ENCODE assay signal across 22 cellular contexts in the genomic region with DNA sequence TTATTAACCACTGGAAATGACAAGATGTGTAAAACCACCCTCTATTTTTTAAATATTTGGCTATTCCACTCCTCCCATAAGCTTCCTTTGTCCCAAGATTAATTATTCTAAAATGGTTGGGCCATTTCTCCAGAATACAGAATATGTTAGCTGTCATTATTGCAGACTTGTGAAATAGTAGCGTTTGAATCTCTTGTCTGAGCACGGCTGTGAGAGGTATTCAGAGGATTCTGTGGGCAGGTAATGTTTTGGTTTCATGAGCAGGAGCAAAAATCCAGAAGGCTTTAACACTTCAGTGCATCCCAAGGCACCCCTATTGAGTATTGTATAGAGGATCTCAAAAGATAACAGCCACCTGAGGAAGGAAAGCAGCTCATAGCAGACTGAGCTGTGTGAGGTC.
DNase-seq lines count a peak whose midpoint lies in the region; ATAC-seq, FAIRE-seq and TF ChIP-seq lines count a peak whose summit lies in the region.
"Had no signal": no experiment of that assay in that cellular context is flagged by ENCODE, and none has a peak within 500 bp of the region (broad histone marks: within the 10 kb centered on the region; RNA-seq: fewer than 3 reads in every experiment).

No MANE protein-coding gene starts in this region.

- no peak for DNase-seq in A549 (ENCODE audit: low read depth in 1 of 2, low spot score in 1 of 2)
- DNase-seq in RCC 7860 (ENCODE audit: low spot score), result peak; percentile 22
- peak; percentile 58 for DNase-seq in glomerular visceral epithelial cell (ENCODE audit: extremely low spot score)
- DNase-seq in mesenchymal stem cell, result no peak
- no peak for DNase-seq in left colon
- no peak for DNase-seq in DMS 273 (lab: John Stamatoyannopoulos, UW; ENCODE audit: unreplicated experiment)
- DNase-seq in T-helper 2 cell treated with Interferon-gamma antibody and Interleukin-4, amounts not matched to agents 5 μg/mL and 100 μg/mL, for 36 hours (ENCODE audit: low spot score), result no peak
- DNase-seq: C1 segment of cervical spinal cord; Caco-2; CD4-positive, alpha-beta memory T cell; DMS 273 treated with DMSO at 0.1 percent for 48 hours; DMS79; EL; GDM1; GM23248; H9 had no signal

- H2AFZ ChIP-seq in mesenchymal stem cell (ENCODE audit: low read depth, low read length), result no peak overlapping the region
- H2AFZ ChIP-seq: GM23248 had no signal

- H2AK5ac ChIP-seq in mesenchymal stem cell (ENCODE audit: low read length, severe bottlenecking), result peak overlapping the region; percentile 7

- no peak overlapping the region for H3K9ac ChIP-seq in mesenchymal stem cell (ENCODE audit: low read length)
- H3K9ac ChIP-seq: GM23248 had no signal

- no peak overlapping the region for H3K4me2 ChIP-seq in A549
- H3K4me2 ChIP-seq in mesenchymal stem cell (ENCODE audit: low read length, poor library complexity, severe bottlenecking), result no peak overlapping the region

- peak; percentile 65 for FAIRE-seq in A549 (lab: Jason Lieb, UNC)
- no peak for FAIRE-seq in RCC 7860 (lab: Jason Lieb, UNC)
- FAIRE-seq: A204.1, GM12878, GM19239 had no signal

- peaks cover 23% of the 10 kb centered on the region; the same call in 2 of the 3 replicates for H3K9me3 ChIP-seq in A549
- H3K9me3 ChIP-seq in mesenchymal stem cell (ENCODE audit: control insufficient read depth, low read length), result peaks cover 11% of the 10 kb centered on the region
- H3K9me3 ChIP-seq in gastroesophageal sphincter, result peaks cover 0 to 14% (median 0%) of the 10 kb centered on the region in 3 donors

- POLR2A ChIA-PET in A549 (lab: Yijun Ruan, JAX), result no interaction called here

- no peaks in the 10 kb centered on the region for H3K36me3 Mint-ChIP-seq in T-helper 2 cell treated with Interferon-gamma antibody and Interleukin-4, amounts not matched to agents 5 μg/mL and 100 μg/mL, for 36 hours (ENCODE audit: low read depth)
- H3K36me3 Mint-ChIP-seq: CD4-positive, alpha-beta memory T cell had no signal

- no peaks in the 10 kb centered on the region for H3K4me1 Mint-ChIP-seq in T-helper 2 cell treated with Interferon-gamma antibody and Interleukin-4, amounts not matched to agents 5 μg/mL and 100 μg/mL, for 36 hours (ENCODE audit: low read depth)
- H3K4me1 Mint-ChIP-seq: CD4-positive, alpha-beta memory T cell; H9 had no signal

- H3K9me3 Mint-ChIP-seq in T-helper 2 cell treated with Interferon-gamma antibody and Interleukin-4, amounts not matched to agents 5 μg/mL and 100 μg/mL, for 36 hours, result no peaks in the 10 kb centered on the region

- intact Hi-C loops in left colon (cut with DNase I, micrococcal nuclease), result no loop called here

- no peak overlapping the region for H3K14ac ChIP-seq in mesenchymal stem cell (ENCODE audit: low read length in 2 of 2)

- H3K4me1 ChIP-seq in A549 (no peaks in the 10 kb centered on the region), mesenchymal stem cell (ENCODE audit: control insufficient read depth, insufficient read depth, low read depth, low read length) (peaks cover 7% of the 10 kb centered on the region), gastroesophageal sphincter (no peaks in the 10 kb centered on the region)
- H3K4me1 ChIP-seq: Caco-2 had no signal

- no peak overlapping the region for H2BK15ac ChIP-seq in mesenchymal stem cell (ENCODE audit: low read depth, poor library complexity, severe bottlenecking)

- no peak for TF ChIP-seq CTCF in A549 (IDR thresholded peaks at IDR 0.05)
- TF ChIP-seq CTCF in gastroesophageal sphincter (IDR thresholded peaks at IDR 0.05), result no peak

- H3K18ac ChIP-seq in mesenchymal stem cell (ENCODE audit: low read depth in 1 of 2, low read length in 2 of 2), result no peak overlapping the region

- no peak overlapping the region for H3K4me3 Mint-ChIP-seq in T-helper 2 cell treated with Interferon-gamma antibody and Interleukin-4, amounts not matched to agents 5 μg/mL and 100 μg/mL, for 36 hours
- H3K4me3 Mint-ChIP-seq: CD4-positive, alpha-beta memory T cell; H9 had no signal

- H3K4ac ChIP-seq in mesenchymal stem cell (ENCODE audit: low read depth in 1 of 2, low read length in 2 of 2), result no peak overlapping the region

- TF ChIP-seq RAD21 in A549 (conservative IDR thresholded peaks at IDR 0.05 in 1 of 2, IDR thresholded peaks at IDR 0.05 in 1 of 2), result no peak

- H3K23ac ChIP-seq in mesenchymal stem cell (ENCODE audit: low read length in 2 of 2), result no peak overlapping the region

- no peaks in the 10 kb centered on the region for H3K27me3 Mint-ChIP-seq in T-helper 2 cell treated with Interferon-gamma antibody and Interleukin-4, amounts not matched to agents 5 μg/mL and 100 μg/mL, for 36 hours (ENCODE audit: low read depth)

- CTCF ChIA-PET in A549 (lab: Yijun Ruan, JAX), result interaction anchor here (1.0 to 1.1 kb wide), 2 partner anchors 12 to 17 kb away, joined by 3 read pairs; no protein-coding TSS in a partner anchor

- WGBS in A549 (ENCODE audit: missing lambda C conversion rate), result 9% methylated on average over 2 of the region's 2 CpGs
- 75% methylated on average over 2 of the region's 2 CpGs for WGBS in mesenchymal stem cell
- WGBS in gastroesophageal sphincter (ENCODE audit: low coverage in 1 of 2), 2 donors, result 19 to 46% methylated on average over 2 of the region's 2 CpGs

- TF ChIP-seq POLR2A in A549 (IDR thresholded peaks at IDR 0.05; ENCODE audit: low read length) (no peak), gastroesophageal sphincter (IDR thresholded peaks at IDR 0.05) (no peak)

- H3K27ac ChIP-seq in A549 (no peak overlapping the region), mesenchymal stem cell (ENCODE audit: low read length, poor library complexity, severe bottlenecking) (peak overlapping the region; percentile 88), gastroesophageal sphincter (no peak overlapping the region)
- H3K27ac ChIP-seq: 22Rv1, GM23248 had no signal

- H3K4me3 ChIP-seq in A549, result no peak overlapping the region
- H3K4me3 ChIP-seq in mesenchymal stem cell (ENCODE audit: insufficient read depth in 1 of 2, low read depth in 1 of 2, low read length in 2 of 2), result no peak overlapping the region
- H3K4me3 ChIP-seq in gastroesophageal sphincter, result no peak overlapping the region
- H3K4me3 ChIP-seq: GM12878, GM23248 had no signal

- no peaks in the 10 kb centered on the region for H3K79me1 ChIP-seq in mesenchymal stem cell (replicated peaks; ENCODE audit: low read length, poor library complexity, severe bottlenecking)

- H3K27ac Mint-ChIP-seq in T-helper 2 cell treated with Interferon-gamma antibody and Interleukin-4, amounts not matched to agents 5 μg/mL and 100 μg/mL, for 36 hours, result no peak overlapping the region
- H3K27ac Mint-ChIP-seq: CD4-positive, alpha-beta memory T cell; H9 had no signal

- H4K8ac ChIP-seq in mesenchymal stem cell (ENCODE audit: low read length), result no peak overlapping the region

- no peak for ATAC-seq in A549
- ATAC-seq in left colon, result no peak
- ATAC-seq in gastroesophageal sphincter, result no peak
- ATAC-seq: GM12878, HCT116 had no signal

- peak overlapping the region; percentile 53 for H2BK5ac ChIP-seq in mesenchymal stem cell (ENCODE audit: low read depth, low read length, poor library complexity, severe bottlenecking)

- no peak for TF ChIP-seq EP300 in A549 (IDR thresholded peaks at IDR 0.05)
- TF ChIP-seq EP300 in gastroesophageal sphincter (IDR thresholded peaks at IDR 0.05), result no peak

- no peak overlapping the region for H4K91ac ChIP-seq in mesenchymal stem cell (ENCODE audit: low read length)

- H2BK120ac ChIP-seq in mesenchymal stem cell (ENCODE audit: low read depth, low read length), result no peak overlapping the region

- H3K36me3 ChIP-seq in mesenchymal stem cell (ENCODE audit: control insufficient read depth in 1 of 2, insufficient read depth in 2 of 2, low read depth in 1 of 2, low read length in 2 of 2), result no peaks in the 10 kb centered on the region
- no peaks in the 10 kb centered on the region for H3K36me3 ChIP-seq in gastroesophageal sphincter

- no peaks in the 10 kb centered on the region for H3K27me3 ChIP-seq in mesenchymal stem cell (ENCODE audit: control insufficient read depth in 1 of 2, insufficient read depth in 1 of 2, low read length in 2 of 2)
- no peaks in the 10 kb centered on the region for H3K27me3 ChIP-seq in gastroesophageal sphincter

- H2BK12ac ChIP-seq in mesenchymal stem cell (ENCODE audit: low read length in 2 of 2), result no peak overlapping the region

TF ChIP-seq in A549, 52 proteins besides CTCF, POLR2A, EP300 and RAD21 (continues in another document):
- TF ChIP-seq, protein P1, sequence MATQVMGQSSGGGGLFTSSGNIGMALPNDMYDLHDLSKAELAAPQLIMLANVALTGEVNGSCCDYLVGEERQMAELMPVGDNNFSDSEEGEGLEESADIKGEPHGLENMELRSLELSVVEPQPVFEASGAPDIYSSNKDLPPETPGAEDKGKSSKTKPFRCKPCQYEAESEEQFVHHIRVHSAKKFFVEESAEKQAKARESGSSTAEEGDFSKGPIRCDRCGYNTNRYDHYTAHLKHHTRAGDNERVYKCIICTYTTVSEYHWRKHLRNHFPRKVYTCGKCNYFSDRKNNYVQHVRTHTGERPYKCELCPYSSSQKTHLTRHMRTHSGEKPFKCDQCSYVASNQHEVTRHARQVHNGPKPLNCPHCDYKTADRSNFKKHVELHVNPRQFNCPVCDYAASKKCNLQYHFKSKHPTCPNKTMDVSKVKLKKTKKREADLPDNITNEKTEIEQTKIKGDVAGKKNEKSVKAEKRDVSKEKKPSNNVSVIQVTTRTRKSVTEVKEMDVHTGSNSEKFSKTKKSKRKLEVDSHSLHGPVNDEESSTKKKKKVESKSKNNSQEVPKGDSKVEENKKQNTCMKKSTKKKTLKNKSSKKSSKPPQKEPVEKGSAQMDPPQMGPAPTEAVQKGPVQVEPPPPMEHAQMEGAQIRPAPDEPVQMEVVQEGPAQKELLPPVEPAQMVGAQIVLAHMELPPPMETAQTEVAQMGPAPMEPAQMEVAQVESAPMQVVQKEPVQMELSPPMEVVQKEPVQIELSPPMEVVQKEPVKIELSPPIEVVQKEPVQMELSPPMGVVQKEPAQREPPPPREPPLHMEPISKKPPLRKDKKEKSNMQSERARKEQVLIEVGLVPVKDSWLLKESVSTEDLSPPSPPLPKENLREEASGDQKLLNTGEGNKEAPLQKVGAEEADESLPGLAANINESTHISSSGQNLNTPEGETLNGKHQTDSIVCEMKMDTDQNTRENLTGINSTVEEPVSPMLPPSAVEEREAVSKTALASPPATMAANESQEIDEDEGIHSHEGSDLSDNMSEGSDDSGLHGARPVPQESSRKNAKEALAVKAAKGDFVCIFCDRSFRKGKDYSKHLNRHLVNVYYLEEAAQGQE (IDR thresholded peaks at IDR 0.05), result no peak
- TF ChIP-seq, protein P2, sequence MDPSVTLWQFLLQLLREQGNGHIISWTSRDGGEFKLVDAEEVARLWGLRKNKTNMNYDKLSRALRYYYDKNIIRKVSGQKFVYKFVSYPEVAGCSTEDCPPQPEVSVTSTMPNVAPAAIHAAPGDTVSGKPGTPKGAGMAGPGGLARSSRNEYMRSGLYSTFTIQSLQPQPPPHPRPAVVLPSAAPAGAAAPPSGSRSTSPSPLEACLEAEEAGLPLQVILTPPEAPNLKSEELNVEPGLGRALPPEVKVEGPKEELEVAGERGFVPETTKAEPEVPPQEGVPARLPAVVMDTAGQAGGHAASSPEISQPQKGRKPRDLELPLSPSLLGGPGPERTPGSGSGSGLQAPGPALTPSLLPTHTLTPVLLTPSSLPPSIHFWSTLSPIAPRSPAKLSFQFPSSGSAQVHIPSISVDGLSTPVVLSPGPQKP (IDR thresholded peaks at IDR 0.05; ENCODE audit: low read depth, low read length), result no peak

Comparison
In these comparisons a context has a peak if more than half of its experiments do, and no peak if none do; other contexts are left out.
1. DNase-seq: peak in RCC 7860 (single experiment) and glomerular visceral epithelial cell (single experiment); none in A549 (0 of 2), mesenchymal stem cell (single experiment), left colon (0 of 2), DMS 273 (single experiment) and T-helper 2 cell treated with Interferon-gamma antibody and Interleukin-4, amounts not matched to agents 5 μg/mL and 100 μg/mL, for 36 hours (single experiment).